Comparison of ENCODE assay signal across 12 cellular contexts in genomic region chr18:3279201-3280185, GRCh38. TPM values are rescaled to one million over a fixed set of nuclear protein-coding genes. Genes with fewer than 3 reads are reported as not detected.
DNase-seq lines count a peak whose midpoint lies in the region; ATAC-seq and TF ChIP-seq lines count a peak whose summit lies in the region.
"Had no signal": no experiment of that assay in that cellular context is flagged by ENCODE, and none has a peak within 500 bp of the region (broad histone marks: within the 10 kb centered on the region; RNA-seq: fewer than 3 reads in every experiment).

No MANE protein-coding gene starts in this region.

- ATAC-seq in GM21390 (IDR thresholded peaks at IDR 0.05; ENCODE audit: unreplicated experiment) (peak; percentile 82), HG03439 (IDR thresholded peaks at IDR 0.05; ENCODE audit: unreplicated experiment) (peak; percentile 57)
- ATAC-seq in effector memory CD8-positive, alpha-beta T cell (replicated peaks): peak; percentile 22

- DNase-seq in Caco-2 (no peak), HT-29 (ENCODE audit: low spot score) (no peak), left ventricle myocardium inferior (no peak), HK-2 (ENCODE audit: unreplicated experiment) (no peak), HPDE6-E6E7 (ENCODE audit: extremely low spot score) (no peak)
- no peak for DNase-seq in effector memory CD8-positive, alpha-beta T cell
- DNase-seq: endodermal cell, testis had no signal

- H3K36me3 ChIP-seq in Caco-2 (ENCODE audit: control insufficient read depth, insufficient read depth, low read length) (no peaks in the 10 kb centered on the region; the same call in 1 of the 2 replicates), left ventricle myocardium inferior (peaks cover 45% of the 10 kb centered on the region)

- H3K4me3 ChIP-seq in Caco-2 (ENCODE audit: low read depth, low read length) (no peak overlapping the region), left ventricle myocardium inferior (no peak overlapping the region)
- H3K4me3 ChIP-seq: SJSA1, testis had no signal

- peaks cover 65% of the 10 kb centered on the region for H3K36me3 Mint-ChIP-seq in Caco-2 (ENCODE audit: insufficient read depth, unreplicated experiment)
- H3K36me3 Mint-ChIP-seq in effector memory CD8-positive, alpha-beta T cell (ENCODE audit: insufficient read depth): peaks cover 44% of the 10 kb centered on the region

- no peaks in the 10 kb centered on the region for H3K9me3 Mint-ChIP-seq in Caco-2 (ENCODE audit: unreplicated experiment)
- H3K9me3 Mint-ChIP-seq in effector memory CD8-positive, alpha-beta T cell: no peaks in the 10 kb centered on the region
- H3K9me3 Mint-ChIP-seq: endodermal cell, neural crest cell had no signal

- H3K4me3 Mint-ChIP-seq in Caco-2 (ENCODE audit: unreplicated experiment): no peak overlapping the region
- no peak overlapping the region for H3K4me3 Mint-ChIP-seq in effector memory CD8-positive, alpha-beta T cell
- H3K4me3 Mint-ChIP-seq: endodermal cell, neural crest cell had no signal

- no peaks in the 10 kb centered on the region for H3K4me1 ChIP-seq in Caco-2
- H3K4me1 ChIP-seq in left ventricle myocardium inferior: peaks cover 26% of the 10 kb centered on the region
- H3K4me1 ChIP-seq: SJSA1, testis had no signal

- intact Hi-C loops in Caco-2 (cut with micrococcal nuclease; ENCODE audit: unreplicated experiment): loop anchor here (2.0 to 5.0 kb wide), 2 partner anchors 103 to 491 kb away; no protein-coding TSS in a partner anchor
- intact Hi-C loops in left ventricle myocardium inferior (cut with micrococcal nuclease): loop anchor here (2.0 to 5.0 kb wide), 3 partner anchors 173 to 387 kb away; partner anchors contain the start of gene TGIF1

- H3K27me3 ChIP-seq in Caco-2 (replicated peaks; ENCODE audit: control insufficient read depth, insufficient read depth, low read length) (no peaks in the 10 kb centered on the region), left ventricle myocardium inferior (ENCODE audit: low read depth) (no peaks in the 10 kb centered on the region)
- H3K27me3 ChIP-seq: SJSA1, testis had no signal

- POLR2A ChIA-PET in Caco-2 (lab: Charles Lee): interaction anchor here (0.9 kb wide), 1 partner anchor 387 kb away, joined by 3 read pairs; no protein-coding TSS in a partner anchor

- H3K27ac ChIP-seq in left ventricle myocardium inferior (replicated peaks): no peak overlapping the region
- H3K27ac ChIP-seq: SJSA1, testis had no signal

- H3K9me3 ChIP-seq in Caco-2 (no peaks in the 10 kb centered on the region), left ventricle myocardium inferior (replicated peaks) (no peaks in the 10 kb centered on the region)
- H3K9me3 ChIP-seq: SJSA1, testis had no signal

- CTCF ChIA-PET in Caco-2 (lab: Charles Lee): interaction anchor here (0.6 to 1.3 kb wide), 5 partner anchors 174 to 387 kb away, joined by 3 to 4 read pairs (median 3); no protein-coding TSS in a partner anchor

- TF ChIP-seq CTCF in Caco-2 (IDR thresholded peaks at IDR 0.05; ENCODE audit: insufficient read depth in 1 of 2, low read depth in 1 of 2, low read length in 1 of 2, severe bottlenecking in 1 of 2, unreplicated experiment in 1 of 2) (no peak), left ventricle myocardium inferior (IDR thresholded peaks at IDR 0.05; ENCODE audit: borderline replicate concordance) (no peak)

- peak overlapping the region; percentile 74 for H3K27ac Mint-ChIP-seq in Caco-2 (ENCODE audit: unreplicated experiment)
- H3K27ac Mint-ChIP-seq in effector memory CD8-positive, alpha-beta T cell: peak overlapping the region; percentile 4 to 78
- H3K27ac Mint-ChIP-seq: endodermal cell had no signal

- BruUV-seq in Caco-2 (replicated peaks; lab: Mats Ljungman, UMichigan): no TSS peak

- no peaks in the 10 kb centered on the region for H3K27me3 Mint-ChIP-seq in Caco-2 (ENCODE audit: insufficient read depth, unreplicated experiment)
- H3K27me3 Mint-ChIP-seq in effector memory CD8-positive, alpha-beta T cell: no peaks in the 10 kb centered on the region

- peaks cover 19% of the 10 kb centered on the region for H3K4me1 Mint-ChIP-seq in Caco-2 (ENCODE audit: low read depth, unreplicated experiment)
- H3K4me1 Mint-ChIP-seq in effector memory CD8-positive, alpha-beta T cell (ENCODE audit: low read depth in 2 of 2): peaks cover 3 to 5% of the 10 kb centered on the region in 2 donors

RNA-seq across cellular contexts. Expression of gene MYL12B, which starts 17.6 kb away (rescaled TPM):
- 457 and 467 TPM in 2 replicates for total RNA-seq in Caco-2 (2022)
- 483 and 484 TPM in 2 replicates for total RNA-seq in HT-29 (2014; rRNA removed; shearing (Covaris generic))
- total RNA-seq in left ventricle myocardium inferior: 176 TPM

RNA-seq across cellular contexts. Expression of gene MYL12A, which starts 31.9 kb away (rescaled TPM):
- total RNA-seq in Caco-2 (2022): 272 and 276 TPM in 2 replicates
- total RNA-seq in HT-29 (2014; rRNA removed; shearing (Covaris generic)): 559 and 564 TPM in 2 replicates
- 2,410 TPM for total RNA-seq in left ventricle myocardium inferior

RNA-seq across cellular contexts. Expression of gene MYOM1, which starts 59.7 kb away (rescaled TPM):
- total RNA-seq in Caco-2 (2022): 0.41 and 0.49 TPM in 2 replicates
- 0.10 and 0.13 TPM in 2 replicates for total RNA-seq in HT-29 (2014; rRNA removed; shearing (Covaris generic))
- total RNA-seq in left ventricle myocardium inferior: 667 TPM
- total RNA-seq: SJSA1 had no signal

Comparison
In these comparisons a context has a peak if more than half of its experiments do, and no peak if none do; other contexts are left out.
1. ATAC-seq: peak in every context shown above with its lines; median percentile 82 in GM21390; 57 in HG03439; 22 in effector memory CD8-positive, alpha-beta T cell.
2. RNA of gene MYOM1, which starts 59.7 kb away (total RNA-seq): 667 TPM in left ventricle myocardium inferior (single experiment); 0.41 to 0.49 TPM in Caco-2 and 0.10 to 0.13 TPM in HT-29; every median in the first group is over 100 times any median in the second.